ENCODE assay signal across 15 cellular contexts in genomic region chr15:28957606-28958498, GRCh38.
DNase-seq lines count a peak whose midpoint lies in the region; ATAC-seq lines count a peak whose summit lies in the region.
"Had no signal": no experiment of that assay in that cellular context is flagged by ENCODE, and none has a peak within 500 bp of the region (broad histone marks: within the 10 kb centered on the region; RNA-seq: fewer than 3 reads in every experiment).

No MANE protein-coding gene starts in this region.

- H3K9me3 Mint-ChIP-seq in activated CD8-positive, alpha-beta memory T cell treated with anti-CD3 and anti-CD28 coated beads, Interleukin-2, amount 10 ng/mL, durations not matched to agents 7 days and 5 days (ENCODE audit: low read depth): no peaks in the 10 kb centered on the region
- H3K9me3 Mint-ChIP-seq: H9 had no signal

- H3K27ac Mint-ChIP-seq in activated CD8-positive, alpha-beta memory T cell treated with anti-CD3 and anti-CD28 coated beads, Interleukin-2, amount 10 ng/mL, durations not matched to agents 7 days and 5 days: no peak overlapping the region
- H3K27ac Mint-ChIP-seq: H9 had no signal

- H3K27me3 Mint-ChIP-seq in activated CD8-positive, alpha-beta memory T cell treated with anti-CD3 and anti-CD28 coated beads, Interleukin-2, amount 10 ng/mL, durations not matched to agents 7 days and 5 days: peaks cover 18% of the 10 kb centered on the region

- CTCF ChIA-PET in activated CD8-positive, alpha-beta memory T cell treated with anti-CD3 and anti-CD28 coated beads, Interleukin-2, amount 10 ng/mL, durations not matched to agents 7 days and 5 days (lab: Charles Lee): interaction anchor here (0.7 to 2.8 kb wide), 2 partner anchors 17 to 132 kb away, joined by 3 to 12 read pairs; no protein-coding TSS in a partner anchor

- H3K4me1 Mint-ChIP-seq in activated CD8-positive, alpha-beta memory T cell treated with anti-CD3 and anti-CD28 coated beads, Interleukin-2, amount 10 ng/mL, durations not matched to agents 7 days and 5 days: peaks cover 45% of the 10 kb centered on the region

- no peak overlapping the region for H3K4me3 Mint-ChIP-seq in activated CD8-positive, alpha-beta memory T cell treated with anti-CD3 and anti-CD28 coated beads, Interleukin-2, amount 10 ng/mL, durations not matched to agents 7 days and 5 days
- H3K4me3 Mint-ChIP-seq: H9 had no signal

- DNase-seq in activated CD8-positive, alpha-beta memory T cell treated with anti-CD3 and anti-CD28 coated beads for 24 hours: peak; percentile 55
- DNase-seq in activated CD8-positive, alpha-beta memory T cell treated with anti-CD3 and anti-CD28 coated beads, Interleukin-2, amount 10 ng/mL, durations not matched to agents 7 days and 5 days: no peak
- DNase-seq in SK-N-DZ (ENCODE audit: low spot score) (peak; percentile 15), islet precursor cell (peak; percentile 40), posterior vena cava (ENCODE audit: low spot score) (peak; percentile 66), SIG-M5 treated with dmso at 0.1 percent for 504 hours (lab: John Stamatoyannopoulos, UW; ENCODE audit: unreplicated experiment) (no peak)
- no peak for DNase-seq in activated T-cell treated with anti-CD3 and anti-CD28 coated beads, Interleukin-2, amount 50 U/mL, for 1 hour
- no peak for DNase-seq in effector CD4-positive, alpha-beta T cell
- DNase-seq: 8988T, C1 segment of cervical spinal cord, Caco-2, H9, Kasumi-1, NCI-H1436, NCI-H226 had no signal

- peaks cover 1% of the 10 kb centered on the region for H3K36me3 Mint-ChIP-seq in activated CD8-positive, alpha-beta memory T cell treated with anti-CD3 and anti-CD28 coated beads, Interleukin-2, amount 10 ng/mL, durations not matched to agents 7 days and 5 days

- ATAC-seq in activated CD8-positive, alpha-beta memory T cell treated with anti-CD3 and anti-CD28 coated beads, Interleukin-2, amount 10 ng/mL, durations not matched to agents 7 days and 5 days: no peak

- intact Hi-C loops in posterior vena cava (cut with DNase I): no loop called here

Comparison
In these comparisons a context has a peak if more than half of its experiments do, and no peak if none do; other contexts are left out.
1. DNase-seq: peak in activated CD8-positive, alpha-beta memory T cell treated with anti-CD3 and anti-CD28 coated beads for 24 hours (single experiment), SK-N-DZ (single experiment), islet precursor cell (single experiment) and posterior vena cava (single experiment); none in activated CD8-positive, alpha-beta memory T cell treated with anti-CD3 and anti-CD28 coated beads, Interleukin-2, amount 10 ng/mL, durations not matched to agents 7 days and 5 days (single experiment), activated T-cell treated with anti-CD3 and anti-CD28 coated beads, Interleukin-2, amount 50 U/mL, for 1 hour (single experiment), effector CD4-positive, alpha-beta T cell (single experiment) and SIG-M5 treated with dmso at 0.1 percent for 504 hours (single experiment).